13 cellular contexts compared by ENCODE assay signal in genomic region chr5:172280937-172281336, GRCh38. TPM values are rescaled to one million over a fixed set of nuclear protein-coding genes. Genes with fewer than 3 reads are reported as not detected.
DNase-seq lines count a peak whose midpoint lies in the region; ATAC-seq and TF ChIP-seq lines count a peak whose summit lies in the region.
"Had no signal": no experiment of that assay in that cellular context is flagged by ENCODE, and none has a peak within 500 bp of the region (broad histone marks: within the 10 kb centered on the region; RNA-seq: fewer than 3 reads in every experiment).

No MANE protein-coding gene starts in this region.

- TF ChIP-seq POLR2A in thyroid gland (IDR thresholded peaks at IDR 0.05), result no peak

- no peak for ATAC-seq in lower lobe of right lung
- no peak for ATAC-seq in activated T-cell treated with anti-CD3 and anti-CD28 coated beads, Interleukin-2, amount 50 U/mL, for 72 hours (replicated peaks in 1 of 2)
- ATAC-seq: natural killer cell had no signal

- POLR2A ChIA-PET in AG04450 (lab: Yijun Ruan, JAX), result no interaction called here

- H3K27me3 Mint-ChIP-seq in HFFc6 (ENCODE audit: insufficient read depth), result peaks cover 1% of the 10 kb centered on the region
- peaks cover 13% of the 10 kb centered on the region for H3K27me3 Mint-ChIP-seq in activated T-cell treated with anti-CD3 and anti-CD28 coated beads, Interleukin-2, amount 50 U/mL, for 72 hours (ENCODE audit: low read depth)

- peak overlapping the region; percentile 97 for H3K4me3 Mint-ChIP-seq in HFFc6
- no peak overlapping the region for H3K4me3 Mint-ChIP-seq in activated T-cell treated with anti-CD3 and anti-CD28 coated beads, Interleukin-2, amount 50 U/mL, for 72 hours

- H3K9me3 ChIP-seq in AG04450 (ENCODE audit: control insufficient read depth, insufficient read depth, low read length), result no peaks in the 10 kb centered on the region
- H3K9me3 ChIP-seq in lower lobe of right lung, result no peaks in the 10 kb centered on the region
- H3K9me3 ChIP-seq in thyroid gland, result no peaks in the 10 kb centered on the region
- H3K9me3 ChIP-seq: adrenal gland had no signal

- H3K36me3 ChIP-seq in lower lobe of right lung (no peaks in the 10 kb centered on the region), thyroid gland (no peaks in the 10 kb centered on the region)
- H3K36me3 ChIP-seq: adrenal gland had no signal

- H3K4me1 ChIP-seq in lower lobe of right lung (peaks cover 23% of the 10 kb centered on the region), thyroid gland (peaks cover 15 to 21% of the 10 kb centered on the region in 2 donors)

- TF ChIP-seq CTCF in AG04450 (IDR thresholded peaks at IDR 0.05; ENCODE audit: low read depth, low read length) (no peak), HFFc6 (IDR thresholded peaks at IDR 0.05) (no peak), astrocyte of the cerebellum (IDR thresholded peaks at IDR 0.05; ENCODE audit: low read depth, low read length, missing control alignments) (no peak), lower lobe of right lung (IDR thresholded peaks at IDR 0.05) (no peak), thyroid gland (IDR thresholded peaks at IDR 0.05) (no peak)

- H3K27ac Mint-ChIP-seq in HFFc6, result peak overlapping the region; percentile 75
- no peak overlapping the region for H3K27ac Mint-ChIP-seq in activated T-cell treated with anti-CD3 and anti-CD28 coated beads, Interleukin-2, amount 50 U/mL, for 72 hours
- H3K27ac Mint-ChIP-seq: activated CD4-positive, alpha-beta T cell treated with anti-CD3 and anti-CD28 coated beads, Interleukin-2, amount 10 ng/mL, durations not matched to agents 24 days and 14 days; natural killer cell had no signal

- DNase-seq in AG04450 (ENCODE audit: low read depth, low spot score) (no peak), HFFc6 (peak; percentile 71), astrocyte of the cerebellum (ENCODE audit: low read depth) (peak; percentile 31), lower lobe of right lung (no peak), thyroid gland (no peak), superior temporal gyrus (ENCODE audit: extremely low spot score) (no peak), cardiac septum (ENCODE audit: low spot score) (no peak)
- DNase-seq in activated T-cell treated with anti-CD3 and anti-CD28 coated beads, Interleukin-2, amount 50 U/mL, for 72 hours, result no peak
- DNase-seq: activated CD4-positive, alpha-beta T cell treated with anti-CD3 and anti-CD28 coated beads, Interleukin-2, amount 10 ng/mL, durations not matched to agents 24 days and 14 days; natural killer cell; NCI-H1105; RPMI8226 had no signal

- H3K36me3 Mint-ChIP-seq in HFFc6 (ENCODE audit: low read depth), result peaks cover 18% of the 10 kb centered on the region
- peaks cover 0 to 2% of the 10 kb centered on the region in 2 donors for H3K36me3 Mint-ChIP-seq in activated T-cell treated with anti-CD3 and anti-CD28 coated beads, Interleukin-2, amount 50 U/mL, for 72 hours (ENCODE audit: insufficient read depth in 2 of 2)
- H3K36me3 Mint-ChIP-seq: natural killer cell had no signal

- H3K4me1 Mint-ChIP-seq in HFFc6 (ENCODE audit: low read depth), result peaks cover 54% of the 10 kb centered on the region
- peaks cover 49% of the 10 kb centered on the region for H3K4me1 Mint-ChIP-seq in activated T-cell treated with anti-CD3 and anti-CD28 coated beads, Interleukin-2, amount 50 U/mL, for 72 hours (ENCODE audit: low read depth)

- intact Hi-C loops in lower lobe of right lung (cut with DNase I) (no loop called here), thyroid gland (cut with DNase I) (loop anchor here (5.0 kb wide), 1 partner anchor 94 kb away; the partner anchor contains the start of gene STK10), cardiac septum (cut with DNase I) (loop anchor here (5.0 to 10.0 kb wide), 3 partner anchors 171 to 366 kb away; partner anchors contain the start of genes FBXW11 and SH3PXD2B)

- no peaks in the 10 kb centered on the region for H3K9me3 Mint-ChIP-seq in HFFc6
- H3K9me3 Mint-ChIP-seq in activated T-cell treated with anti-CD3 and anti-CD28 coated beads, Interleukin-2, amount 50 U/mL, for 72 hours, result no peaks in the 10 kb centered on the region
- H3K9me3 Mint-ChIP-seq: activated CD4-positive, alpha-beta T cell treated with anti-CD3 and anti-CD28 coated beads, Interleukin-2, amount 10 ng/mL, durations not matched to agents 24 days and 14 days; natural killer cell had no signal

- CTCF ChIA-PET in AG04450 (lab: Charles Lee), result no interaction called here

- WGBS in thyroid gland, 2 donors, result 84 to 89% methylated on average over 4 of the region's 4 CpGs

- in situ Hi-C loops in astrocyte of the cerebellum (cut with HindIII; ENCODE audit: low sequenced_read_pairs), result no loop called here

- H3K4me3 ChIP-seq in AG04450 (ENCODE audit: low read depth, low read length) (peak overlapping the region; percentile 79), astrocyte of the cerebellum (ENCODE audit: low read depth, low read length) (peak overlapping the region; percentile 70), lower lobe of right lung (peak overlapping the region; percentile 92), thyroid gland (replicated peaks in 1 of 3) (no peak overlapping the region)
- H3K4me3 ChIP-seq: adrenal gland had no signal

- peak overlapping the region; percentile 39 for H3K27ac ChIP-seq in AG04450 (ENCODE audit: low read depth, low read length)
- H3K27ac ChIP-seq in lower lobe of right lung, result no peak overlapping the region
- peak overlapping the region in 1 of 3 donors; percentile 9 for H3K27ac ChIP-seq in thyroid gland

- H3K27me3 ChIP-seq in AG04450 (ENCODE audit: control insufficient read depth, insufficient read depth, low read length) (no peaks in the 10 kb centered on the region), lower lobe of right lung (ENCODE audit: low read depth) (no peaks in the 10 kb centered on the region), thyroid gland (no peaks in the 10 kb centered on the region)
- H3K27me3 ChIP-seq: adrenal gland had no signal

RNA-seq across cellular contexts. Expression of gene UBTD2, which starts 2.6 kb away (rescaled TPM):
- 30.2 and 33.3 TPM in 2 replicates for polyA plus RNA-seq in AG04450 (2011; rRNA removed)
- polyA minus RNA-seq in AG04450 (2011; rRNA and poly(A)+ RNA removed), result 17.1 and 27.4 TPM in 2 replicates
- total RNA-seq in HFFc6 (2021; fragmentation: NEBNext Ultra II Directional; extraction: Animal tissue kit (Norgen Biotek cat#: 25700)), result 10 to 100 TPM; 15.2 to 19.5 (median 17.7) TPM
- total RNA-seq in lower lobe of right lung, result 15.8 TPM
- total RNA-seq in thyroid gland, result 10 to 100 TPM; 15.9 to 28.6 (median 22.5) TPM
- total RNA-seq in activated T-cell treated with anti-CD3 and anti-CD28 coated beads, Interleukin-2, amount 50 U/mL, for 72 hours, result 1 to 10 TPM; 6.5 to 7.2 TPM
- total RNA-seq in cardiac septum, result 11.8 TPM

Comparison
In these comparisons a context has a peak if more than half of its experiments do, and no peak if none do; other contexts are left out.
1. DNase-seq: peak in HFFc6 (single experiment) and astrocyte of the cerebellum (single experiment); none in AG04450 (single experiment), lower lobe of right lung (single experiment), thyroid gland (0 of 2), activated T-cell treated with anti-CD3 and anti-CD28 coated beads, Interleukin-2, amount 50 U/mL, for 72 hours (0 of 2), superior temporal gyrus (single experiment) and cardiac septum (single experiment).
2. H3K4me3 ChIP-seq: peak in AG04450 (single experiment), astrocyte of the cerebellum (single experiment) and lower lobe of right lung (single experiment); none in thyroid gland (0 of 3).